ENCODE assay signal across 22 cellular contexts in the genomic region with DNA sequence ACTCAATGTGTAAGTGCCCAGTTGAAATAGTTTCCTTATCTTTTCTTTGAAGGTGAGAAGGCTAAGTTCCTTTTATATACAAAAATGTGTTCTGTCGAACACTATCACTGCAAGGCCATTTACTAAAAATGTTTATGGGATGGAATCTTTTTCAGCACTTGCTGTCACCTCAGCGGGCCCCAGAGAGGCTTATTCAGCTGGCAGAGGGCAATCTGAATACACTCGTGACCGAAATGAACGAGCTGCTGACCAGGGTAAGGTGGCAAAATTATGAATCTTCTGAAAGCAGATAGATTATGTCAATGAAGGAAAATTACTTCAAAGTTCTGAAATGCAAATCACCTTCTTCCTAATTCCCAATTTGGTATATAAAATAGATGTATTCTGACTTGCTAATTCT.
A peak's percentile ranks its signal among the peaks of the same experiment; 100 is the strongest.
DNase-seq lines count a peak whose midpoint lies in the region; ATAC-seq and TF ChIP-seq lines count a peak whose summit lies in the region.
"Had no signal": no experiment of that assay in that cellular context is flagged by ENCODE, and none has a peak within 500 bp of the region (broad histone marks: within the 10 kb centered on the region; RNA-seq: fewer than 3 reads in every experiment).

No MANE protein-coding gene starts in this region.

- peak overlapping the region; percentile 12 for H3K4me3 Mint-ChIP-seq in activated naive CD8-positive, alpha-beta T cell
- no peak overlapping the region for H3K4me3 Mint-ChIP-seq in activated naive CD8-positive, alpha-beta T cell treated with anti-CD3 and anti-CD28 coated beads, Interleukin-2, amount 50 U/mL, for 24 hours
- H3K4me3 Mint-ChIP-seq: activated CD8-positive, alpha-beta T cell treated with anti-CD3 and anti-CD28 coated beads for 36 hours; CD8-positive, alpha-beta T cell; GM23338; T-helper 1 cell treated with Interleukin-12 subunit alpha and Interleukin-12 subunit beta and Interleukin-4 antibody, amounts not matched to agents 30 μg/mL and 1 μg/mL, for 36 hours had no signal

- H3K4me1 ChIP-seq in hepatocyte (ENCODE audit: insufficient read depth), result no peaks in the 10 kb centered on the region
- H3K4me1 ChIP-seq in skeletal muscle satellite cell (ENCODE audit: control insufficient read depth, insufficient read depth, low read length), result peaks cover 8% of the 10 kb centered on the region
- H3K4me1 ChIP-seq in colonic mucosa, result no peaks in the 10 kb centered on the region
- H3K4me1 ChIP-seq: Peyer's patch had no signal

- TF ChIP-seq CTCF in hepatocyte (IDR thresholded peaks at IDR 0.05; ENCODE audit: poor library complexity) (no peak), colonic mucosa (IDR thresholded peaks at IDR 0.05) (no peak)

- no peak overlapping the region for H3K9ac ChIP-seq in skeletal muscle satellite cell (ENCODE audit: low read depth, low read length)
- H3K9ac ChIP-seq in colonic mucosa (ENCODE audit: low read depth in 2 of 2, low read length in 2 of 2), result no peak overlapping the region

- no peaks in the 10 kb centered on the region for H3K9me3 Mint-ChIP-seq in activated naive CD8-positive, alpha-beta T cell (ENCODE audit: low read depth)
- H3K9me3 Mint-ChIP-seq in activated naive CD8-positive, alpha-beta T cell treated with anti-CD3 and anti-CD28 coated beads, Interleukin-2, amount 50 U/mL, for 24 hours, result no peaks in the 10 kb centered on the region
- H3K9me3 Mint-ChIP-seq: activated CD8-positive, alpha-beta T cell treated with anti-CD3 and anti-CD28 coated beads for 36 hours; activated naive CD8-positive, alpha-beta T cell treated with anti-CD3 and anti-CD28 coated beads, Interleukin-2, amount 10 ng/mL, durations not matched to agents 7 days and 5 days; CD8-positive, alpha-beta T cell; GM23338; T-helper 1 cell treated with Interleukin-12 subunit alpha and Interleukin-12 subunit beta and Interleukin-4 antibody, amounts not matched to agents 30 μg/mL and 1 μg/mL, for 36 hours had no signal

- H3K4me2 ChIP-seq in hepatocyte (peak overlapping the region; percentile 55), skeletal muscle satellite cell (ENCODE audit: low read length) (peak overlapping the region; percentile 67)
- H3K4me2 ChIP-seq: GM23338 had no signal

- no peak for ATAC-seq in activated naive CD8-positive, alpha-beta T cell treated with anti-CD3 and anti-CD28 coated beads, Interleukin-2, amount 50 U/mL, for 24 hours
- ATAC-seq: CD8-positive, alpha-beta T cell had no signal

- DNase-seq in activated naive CD8-positive, alpha-beta T cell treated with anti-CD3 and anti-CD28 coated beads, Interleukin-2, amount 50 U/mL, for 24 hours, result no peak
- DNase-seq in astrocyte of the hippocampus (ENCODE audit: low read depth, low spot score) (peak; percentile 7), hepatocyte (ENCODE audit: low spot score) (no peak), middle frontal gyrus (ENCODE audit: extremely low spot score, low spot score) (no peak), SKM-1 (lab: John Stamatoyannopoulos, UW; ENCODE audit: unreplicated experiment) (no peak), colonic mucosa (no peak)
- DNase-seq: activated CD4-positive, CD25-positive, alpha-beta regulatory T cell treated with anti-CD3 and anti-CD28 coated beads, Interleukin-2, amount 50 U/mL, for 72 hours; activated naive CD8-positive, alpha-beta T cell treated with anti-CD3 and anti-CD28 coated beads, Interleukin-2, amount 10 ng/mL, durations not matched to agents 7 days and 5 days; NCI-H1048; NCI-H510A; NK-92 treated with Interleukin-12 subunit alpha and Interleukin-12 subunit beta, amount 100 ng/mL, for 24 hours; occipital lobe had no signal

- H4K20me1 ChIP-seq in hepatocyte (ENCODE audit: insufficient read depth, poor library complexity, severe bottlenecking), result no peaks in the 10 kb centered on the region

- no peaks in the 10 kb centered on the region for H3K36me3 Mint-ChIP-seq in activated naive CD8-positive, alpha-beta T cell
- no peaks in the 10 kb centered on the region for H3K36me3 Mint-ChIP-seq in activated naive CD8-positive, alpha-beta T cell treated with anti-CD3 and anti-CD28 coated beads, Interleukin-2, amount 50 U/mL, for 24 hours (ENCODE audit: low read depth)
- H3K36me3 Mint-ChIP-seq: activated naive CD8-positive, alpha-beta T cell treated with anti-CD3 and anti-CD28 coated beads, Interleukin-2, amount 10 ng/mL, durations not matched to agents 7 days and 5 days; CD8-positive, alpha-beta T cell had no signal

- peak overlapping the region; percentile 27 for H2AFZ ChIP-seq in hepatocyte
- H2AFZ ChIP-seq: GM23338 had no signal

- peaks cover 23% of the 10 kb centered on the region for H3K4me1 Mint-ChIP-seq in activated naive CD8-positive, alpha-beta T cell (ENCODE audit: low read depth)
- peaks cover 26% of the 10 kb centered on the region for H3K4me1 Mint-ChIP-seq in activated naive CD8-positive, alpha-beta T cell treated with anti-CD3 and anti-CD28 coated beads, Interleukin-2, amount 50 U/mL, for 24 hours

- H3K9me3 ChIP-seq in hepatocyte (ENCODE audit: low read depth), result no peaks in the 10 kb centered on the region
- no peaks in the 10 kb centered on the region for H3K9me3 ChIP-seq in skeletal muscle satellite cell (replicated peaks; ENCODE audit: low read length)
- H3K9me3 ChIP-seq in colonic mucosa, result no peaks in the 10 kb centered on the region
- H3K9me3 ChIP-seq: Peyer's patch, SJCRH30 had no signal

- H3K27me3 Mint-ChIP-seq in activated naive CD8-positive, alpha-beta T cell, result no peaks in the 10 kb centered on the region
- H3K27me3 Mint-ChIP-seq in activated naive CD8-positive, alpha-beta T cell treated with anti-CD3 and anti-CD28 coated beads, Interleukin-2, amount 50 U/mL, for 24 hours, result no peaks in the 10 kb centered on the region
- H3K27me3 Mint-ChIP-seq: activated CD8-positive, alpha-beta T cell treated with anti-CD3 and anti-CD28 coated beads for 36 hours; activated naive CD8-positive, alpha-beta T cell treated with anti-CD3 and anti-CD28 coated beads, Interleukin-2, amount 10 ng/mL, durations not matched to agents 7 days and 5 days had no signal

- H3K4me3 ChIP-seq in hepatocyte, result no peak overlapping the region
- peak overlapping the region; percentile 13 for H3K4me3 ChIP-seq in skeletal muscle satellite cell (ENCODE audit: low read length)
- H3K4me3 ChIP-seq in colonic mucosa, result no peak overlapping the region
- H3K4me3 ChIP-seq: GM12878, GM23338, Peyer's patch, SJCRH30 had no signal

- no peak overlapping the region for H3K27ac Mint-ChIP-seq in activated naive CD8-positive, alpha-beta T cell
- no peak overlapping the region for H3K27ac Mint-ChIP-seq in activated naive CD8-positive, alpha-beta T cell treated with anti-CD3 and anti-CD28 coated beads, Interleukin-2, amount 50 U/mL, for 24 hours
- H3K27ac Mint-ChIP-seq: activated CD8-positive, alpha-beta T cell treated with anti-CD3 and anti-CD28 coated beads for 36 hours; activated naive CD8-positive, alpha-beta T cell treated with anti-CD3 and anti-CD28 coated beads, Interleukin-2, amount 10 ng/mL, durations not matched to agents 7 days and 5 days; CD8-positive, alpha-beta T cell; GM23338; T-helper 1 cell treated with Interleukin-12 subunit alpha and Interleukin-12 subunit beta and Interleukin-4 antibody, amounts not matched to agents 30 μg/mL and 1 μg/mL, for 36 hours had no signal

- H3K27me3 ChIP-seq in hepatocyte (no peaks in the 10 kb centered on the region), skeletal muscle satellite cell (ENCODE audit: control insufficient read depth, insufficient read depth, low read length) (no peaks in the 10 kb centered on the region), colonic mucosa (no peaks in the 10 kb centered on the region)
- H3K27me3 ChIP-seq: dorsolateral prefrontal cortex, Peyer's patch, SJCRH30 had no signal

- no peaks in the 10 kb centered on the region for H3K79me2 ChIP-seq in hepatocyte

- no peaks in the 10 kb centered on the region for H3K9me2 ChIP-seq in hepatocyte (replicated peaks; ENCODE audit: insufficient read depth)

- no peak overlapping the region for H3K27ac ChIP-seq in hepatocyte
- no peak overlapping the region for H3K27ac ChIP-seq in colonic mucosa
- H3K27ac ChIP-seq: Peyer's patch, SJCRH30 had no signal

- intact Hi-C loops in colonic mucosa (cut with DNase I), result loop anchor here (5.0 kb wide), 1 partner anchor 637 kb away; no protein-coding TSS in a partner anchor

- no peaks in the 10 kb centered on the region for H3K36me3 ChIP-seq in hepatocyte (replicated peaks; ENCODE audit: insufficient read depth, low read depth)
- peaks cover 10% of the 10 kb centered on the region for H3K36me3 ChIP-seq in skeletal muscle satellite cell (ENCODE audit: insufficient read depth, low read length)
- no peaks in the 10 kb centered on the region for H3K36me3 ChIP-seq in colonic mucosa
- H3K36me3 ChIP-seq: Peyer's patch, SJCRH30 had no signal

- 68% methylated on average over 5 of the region's 5 CpGs for WGBS in hepatocyte (ENCODE audit: low lambda C conversion rate, missing lambda C conversion rate)
